Comparison of ENCODE assay signal across 8 cellular contexts in genomic region chr1:172746091-172746949, GRCh38.
DNase-seq lines count a peak whose midpoint lies in the region; ATAC-seq, FAIRE-seq and TF ChIP-seq lines count a peak whose summit lies in the region.

No MANE protein-coding gene starts in this region.

- H3K4me1 ChIP-seq in pancreas: no peaks in the 10 kb centered on the region
- H3K4me1 ChIP-seq in kidney (ENCODE audit: control insufficient read depth in 1 of 2, insufficient read depth in 1 of 2, low read depth in 1 of 2, low read length in 2 of 2): no peaks in the 10 kb centered on the region

- FAIRE-seq in pancreas (lab: Jason Lieb, UNC): no peak
- FAIRE-seq in kidney (lab: Jason Lieb, UNC): no peak

- peak overlapping the region in 1 of 4 donors; percentile 33 for H3K27ac ChIP-seq in pancreas
- no peak overlapping the region for H3K27ac ChIP-seq in kidney (ENCODE audit: low read depth in 2 of 2, low read length in 2 of 2)

- H3K27me3 ChIP-seq in pancreas: no peaks in the 10 kb centered on the region

- DNase-seq in GDM1 (lab: John Stamatoyannopoulos, UW) (peak; percentile 74), T-helper 1 cell (peak in 3 of 5 donors; percentile 38 to 76 (median 40)), epithelial cell of proximal tubule (ENCODE audit: low read depth) (peak; percentile 99), pancreas (peak in 1 of 6 donors; percentile 27), NCI-H774 (lab: John Stamatoyannopoulos, UW) (no peak), kidney (no peak)

- no peaks in the 10 kb centered on the region for H3K36me3 ChIP-seq in pancreas
- H3K36me3 ChIP-seq in kidney (ENCODE audit: control insufficient read depth in 1 of 2, insufficient read depth in 2 of 2, low read length in 2 of 2): no peaks in the 10 kb centered on the region

- intact Hi-C loops in pancreas (cut with DNase I) (loop anchor here in 1 of 3 donors (10.0 kb wide), 1 partner anchor 458 kb away; the partner anchor contains the start of gene TNFSF4), kidney (cut with DNase I) (loop anchor here (10.0 kb wide), 1 partner anchor 448 kb away; no protein-coding TSS in a partner anchor)

- H3K4me3 ChIP-seq in epithelial cell of proximal tubule (ENCODE audit: low read depth, low read length) (no peak overlapping the region), pancreas (no peak overlapping the region), kidney (ENCODE audit: low read length in 2 of 2) (no peak overlapping the region)

- TF ChIP-seq CTCF in epithelial cell of proximal tubule (conservative IDR thresholded peaks at IDR 0.05; ENCODE audit: low read depth, low read length) (no peak), pancreas (IDR thresholded peaks at IDR 0.05) (no peak), kidney (IDR thresholded peaks at IDR 0.05; ENCODE audit: borderline replicate concordance, extremely low read depth, insufficient read depth) (no peak)

- no peak overlapping the region for H3K9ac ChIP-seq in kidney (ENCODE audit: low read length in 2 of 2)

- ATAC-seq in GM21367 (IDR thresholded peaks at IDR 0.05; ENCODE audit: unreplicated experiment): peak; percentile 68
- peak; percentile 83 for ATAC-seq in HG03565 (IDR thresholded peaks at IDR 0.05; ENCODE audit: unreplicated experiment)
- ATAC-seq in pancreas: peak; percentile 68 to 91 (median 83)

- H3K9me3 ChIP-seq in pancreas: no peaks in the 10 kb centered on the region
- H3K9me3 ChIP-seq in kidney (ENCODE audit: control insufficient read depth in 1 of 2, low read length in 2 of 2): no peaks in the 10 kb centered on the region

- 55 to 68% methylated on average over 3 of the region's 3 CpGs for WGBS in pancreas, 2 donors

Comparison
In these comparisons a context has a peak if more than half of its experiments do, and no peak if none do; other contexts are left out.
1. DNase-seq: peak in GDM1 (single experiment), T-helper 1 cell (3 of 5) and epithelial cell of proximal tubule (single experiment); none in NCI-H774 (single experiment) and kidney (single experiment).
2. Peak in every context shown above with its lines, with median percentiles within 50 percentile points of each other: ATAC-seq.